ENCODE assay signal across 10 cellular contexts in genomic region chr17:21278304-21279197, GRCh38. TPM values are rescaled to one million over a fixed set of nuclear protein-coding genes. Genes with fewer than 3 reads are reported as not detected.
DNase-seq lines count a peak whose midpoint lies in the region; ATAC-seq and TF ChIP-seq lines count a peak whose summit lies in the region.
"Had no signal": no experiment of that assay in that cellular context is flagged by ENCODE, and none has a peak within 500 bp of the region (broad histone marks: within the 10 kb centered on the region; RNA-seq: fewer than 3 reads in every experiment).

No MANE protein-coding gene starts in this region.

- CTCF ChIA-PET in activated CD4-positive, alpha-beta memory T cell treated with anti-CD3 and anti-CD28 coated beads for 36 hours (lab: Charles Lee) = interaction anchor here (0.9 to 4.3 kb wide), 14 partner anchors 8 to 238 kb away, joined by 3 to 30 read pairs (median 6); partner anchors contain the start of genes DHRS7B and USP22

- DNase-seq in left ventricle myocardium inferior (peak; percentile 20), heart left ventricle (no peak), kidney tubule cell (ENCODE audit: low spot score) (peak; percentile 58), tibial artery (peak; percentile 52 to 67), OCI-M2 (lab: John Stamatoyannopoulos, UW; ENCODE audit: unreplicated experiment) (no peak), HCEC 1CT (no peak)
- peak; percentile 75 for DNase-seq in activated CD4-positive, alpha-beta memory T cell treated with anti-CD3 and anti-CD28 coated beads for 36 hours
- DNase-seq: occipital lobe; stimulated activated naive B cell treated with anti-CD40 and anti-IgM and Interleukin-4, amounts not matched to agents 10 μg/mL and 1 μg/mL and 100 μg/mL, for 72 hours had no signal

- TF ChIP-seq CTCF in left ventricle myocardium inferior (IDR thresholded peaks at IDR 0.05; ENCODE audit: borderline replicate concordance) = no peak
- TF ChIP-seq CTCF in heart left ventricle (IDR thresholded peaks at IDR 0.05) = no peak
- TF ChIP-seq CTCF in tibial artery (IDR thresholded peaks at IDR 0.05) = no peak

- H3K27ac Mint-ChIP-seq in activated CD4-positive, alpha-beta memory T cell treated with anti-CD3 and anti-CD28 coated beads for 36 hours = peak overlapping the region; percentile 84
- H3K27ac Mint-ChIP-seq: stimulated activated naive B cell treated with anti-CD40 and anti-IgM and Interleukin-4, amounts not matched to agents 10 μg/mL and 1 μg/mL and 100 μg/mL, for 72 hours had no signal

- no peaks in the 10 kb centered on the region for H3K36me3 Mint-ChIP-seq in activated CD4-positive, alpha-beta memory T cell treated with anti-CD3 and anti-CD28 coated beads for 36 hours
- H3K36me3 Mint-ChIP-seq: stimulated activated naive B cell treated with anti-CD40 and anti-IgM and Interleukin-4, amounts not matched to agents 10 μg/mL and 1 μg/mL and 100 μg/mL, for 72 hours had no signal

- POLR2A ChIA-PET in activated CD4-positive, alpha-beta memory T cell treated with anti-CD3 and anti-CD28 coated beads for 36 hours (lab: Charles Lee) = no interaction called here

- intact Hi-C loops in left ventricle myocardium inferior (cut with micrococcal nuclease) (no loop called here), heart left ventricle (cut with DNase I) (loop anchor here in 8 of 10 donors (2.0 to 10.0 kb wide), 6 partner anchors 46 to 234 kb away; partner anchors contain the start of gene DHRS7B (in 4 of the 8)), tibial artery (cut with DNase I; ENCODE audit: low total_unique reads) (loop anchor here (5.0 to 10.0 kb wide), 3 partner anchors 34 to 234 kb away; partner anchors contain the start of gene DHRS7B)
- intact Hi-C loops in activated CD4-positive, alpha-beta memory T cell treated with anti-CD3 and anti-CD28 coated beads for 36 hours (cut with micrococcal nuclease) = no loop called here

- H3K4me1 ChIP-seq in left ventricle myocardium inferior (peaks cover 44% of the 10 kb centered on the region), heart left ventricle (peaks cover 0 to 58% (median 22%) of the 10 kb centered on the region in 12 donors), tibial artery (peaks cover 0 to 57% (median 38%) of the 10 kb centered on the region in 4 donors)

- ATAC-seq in heart left ventricle = no peak
- ATAC-seq in GM18909 (IDR thresholded peaks at IDR 0.05; ENCODE audit: poor library complexity, unreplicated experiment) = no peak
- ATAC-seq: stimulated activated naive B cell treated with anti-CD40 and anti-IgM and Interleukin-4, amounts not matched to agents 10 μg/mL and 1 μg/mL and 100 μg/mL, for 72 hours had no signal

- TF ChIP-seq POLR2A in heart left ventricle (IDR thresholded peaks at IDR 0.05) = no peak

- H3K36me3 ChIP-seq in left ventricle myocardium inferior (no peaks in the 10 kb centered on the region), heart left ventricle (no peaks in the 10 kb centered on the region), tibial artery (no peaks in the 10 kb centered on the region)

- H3K4me3 ChIP-seq in left ventricle myocardium inferior (no peak overlapping the region), heart left ventricle (no peak overlapping the region), tibial artery (no peak overlapping the region)

- H3K27ac ChIP-seq in left ventricle myocardium inferior (replicated peaks) (no peak overlapping the region), heart left ventricle (peak overlapping the region in 1 of 12 donors; percentile 37), tibial artery (no peak overlapping the region)

- no peaks in the 10 kb centered on the region for H3K27me3 Mint-ChIP-seq in activated CD4-positive, alpha-beta memory T cell treated with anti-CD3 and anti-CD28 coated beads for 36 hours

- H3K9me3 Mint-ChIP-seq in activated CD4-positive, alpha-beta memory T cell treated with anti-CD3 and anti-CD28 coated beads for 36 hours = no peaks in the 10 kb centered on the region
- H3K9me3 Mint-ChIP-seq: stimulated activated naive B cell treated with anti-CD40 and anti-IgM and Interleukin-4, amounts not matched to agents 10 μg/mL and 1 μg/mL and 100 μg/mL, for 72 hours had no signal

- H3K9me3 ChIP-seq in left ventricle myocardium inferior (replicated peaks) = no peaks in the 10 kb centered on the region
- H3K9me3 ChIP-seq in heart left ventricle = no peaks in the 10 kb centered on the region
- no peaks in the 10 kb centered on the region for H3K9me3 ChIP-seq in tibial artery

- H3K4me1 Mint-ChIP-seq in activated CD4-positive, alpha-beta memory T cell treated with anti-CD3 and anti-CD28 coated beads for 36 hours (ENCODE audit: low read depth) = peaks cover 59% of the 10 kb centered on the region

- H3K27me3 ChIP-seq in left ventricle myocardium inferior (ENCODE audit: low read depth) (no peaks in the 10 kb centered on the region), heart left ventricle (no peaks in the 10 kb centered on the region), tibial artery (no peaks in the 10 kb centered on the region)

- H3K4me3 Mint-ChIP-seq in activated CD4-positive, alpha-beta memory T cell treated with anti-CD3 and anti-CD28 coated beads for 36 hours = no peak overlapping the region
- H3K4me3 Mint-ChIP-seq: stimulated activated naive B cell treated with anti-CD40 and anti-IgM and Interleukin-4, amounts not matched to agents 10 μg/mL and 1 μg/mL and 100 μg/mL, for 72 hours had no signal

- WGBS in heart left ventricle, 4 donors = 66 to 73% (median 70%) methylated on average over 11 of the region's 11 CpGs

RNA-seq across cellular contexts. Expression of gene MAP2K3, which starts 6.0 kb away (rescaled TPM):
- total RNA-seq in left ventricle myocardium inferior (41.7 TPM), heart left ventricle (100 to 1,000 TPM in 1 of 9 donors, 10 to 100 TPM in 8; 29.4 to 170 (median 54.4) TPM)
- 100 to 1,000 TPM in 1 of 2 donors, 10 to 100 TPM in 1; 29.6 to 156 TPM for polyA plus RNA-seq in heart left ventricle
- 100 to 1,000 TPM; 132 to 134 TPM for total RNA-seq in activated CD4-positive, alpha-beta memory T cell treated with anti-CD3 and anti-CD28 coated beads for 36 hours

RNA-seq across cellular contexts. Expression of gene NATD1, which starts 25.3 kb away (rescaled TPM):
- total RNA-seq in left ventricle myocardium inferior (17.7 TPM), heart left ventricle (10 to 100 TPM; 12.8 to 38.4 (median 19.8) TPM)
- polyA plus RNA-seq in heart left ventricle = 1 to 10 TPM; 8.0 to 8.4 TPM
- total RNA-seq in activated CD4-positive, alpha-beta memory T cell treated with anti-CD3 and anti-CD28 coated beads for 36 hours = 1 to 10 TPM; 3.0 to 3.2 TPM

Comparison
In these comparisons a context has a peak if more than half of its experiments do, and no peak if none do; other contexts are left out.
1. DNase-seq: peak in left ventricle myocardium inferior (single experiment), activated CD4-positive, alpha-beta memory T cell treated with anti-CD3 and anti-CD28 coated beads for 36 hours (single experiment), kidney tubule cell (single experiment) and tibial artery (2 of 2); none in heart left ventricle (0 of 5), OCI-M2 (single experiment) and HCEC 1CT (single experiment).
2. intact Hi-C loops: an anchor here in heart left ventricle (2.0 to 10.0 kb wide) and tibial artery (5.0 to 10.0 kb wide); none called in left ventricle myocardium inferior and activated CD4-positive, alpha-beta memory T cell treated with anti-CD3 and anti-CD28 coated beads for 36 hours.